ENCODE assay signal across 11 cellular contexts in the genomic region with DNA sequence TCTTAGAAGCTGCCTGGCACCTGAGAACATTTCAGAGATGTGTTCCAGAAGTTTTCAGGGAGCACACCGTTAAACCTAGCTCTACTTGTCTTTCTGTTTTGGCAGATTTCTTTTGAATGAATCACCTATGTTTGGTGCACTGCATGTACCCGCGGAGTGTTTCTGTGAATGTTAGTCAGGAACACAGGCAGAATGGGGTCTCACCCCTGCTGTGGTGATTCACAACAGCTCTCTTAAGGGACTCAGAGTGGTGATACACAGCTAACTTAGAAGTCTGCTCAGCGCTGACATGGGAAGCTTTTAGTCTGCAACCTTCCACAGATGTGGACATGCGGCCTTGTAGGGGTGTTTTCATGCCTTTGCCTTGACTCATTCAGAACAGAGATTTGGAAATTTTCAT. TPM values are rescaled to one million over a fixed set of nuclear protein-coding genes. Genes with fewer than 3 reads are reported as not detected.
DNase-seq lines count a peak whose midpoint lies in the region; ATAC-seq, FAIRE-seq and TF ChIP-seq lines count a peak whose summit lies in the region.
"Had no signal": no experiment of that assay in that cellular context is flagged by ENCODE, and none has a peak within 500 bp of the region (broad histone marks: within the 10 kb centered on the region; RNA-seq: fewer than 3 reads in every experiment).

No MANE protein-coding gene starts in this region.

- peak; percentile 88 for DNase-seq in H54 (ENCODE audit: insufficient read length, low spot score)
- DNase-seq in astrocyte of the hippocampus (ENCODE audit: low read depth, low spot score): peak; percentile 90
- no peak for DNase-seq in left cardiac atrium
- DNase-seq in smooth muscle cell of the brain vasculature (ENCODE audit: low read depth, low spot score): peak; percentile 96
- DNase-seq in NCI-H1048 (lab: John Stamatoyannopoulos, UW): no peak
- DNase-seq in KBM-7: no peak
- DNase-seq: activated CD4-positive, alpha-beta memory T cell treated with anti-CD3 and anti-CD28 coated beads for 36 hours; effector memory CD4-positive, alpha-beta T cell; NCI-H774 had no signal

- in situ Hi-C loops in KBM-7 (cut with MboI; ENCODE audit: low pct_unique_long_range_greater_than_20kb, low sequenced_read_pairs): no loop called here

- intact Hi-C loops in left cardiac atrium (cut with DNase I): no loop called here

- no peak for TF ChIP-seq POLR2A in H54 (IDR thresholded peaks at IDR 0.05; ENCODE audit: low read depth, low read length)

- FAIRE-seq in H54 (lab: Jason Lieb, UNC): peak; percentile 98

- ATAC-seq in left cardiac atrium (peak; percentile 34 to 93), GM18520 (IDR thresholded peaks at IDR 0.05; ENCODE audit: unreplicated experiment) (no peak), GM19395 (IDR thresholded peaks at IDR 0.05; ENCODE audit: unreplicated experiment) (no peak)

RNA-seq across cellular contexts. Expression of a gene that starts 24.0 kb away (rescaled TPM):
- total RNA-seq in left cardiac atrium: 10 to 100 TPM; 15.3 to 16.8 TPM

RNA-seq across cellular contexts. Expression of a gene that starts 37.0 kb away (rescaled TPM):
- not detected for total RNA-seq in left cardiac atrium
- total RNA-seq: activated CD4-positive, alpha-beta memory T cell treated with anti-CD3 and anti-CD28 coated beads for 36 hours had no signal

RNA-seq across cellular contexts. Expression of a gene that starts 48.6 kb away (rescaled TPM):
- 10 to 100 TPM; 23.9 to 31.7 TPM for total RNA-seq in left cardiac atrium

Comparison
In these comparisons a context has a peak if more than half of its experiments do, and no peak if none do; other contexts are left out.
1. DNase-seq: peak in H54 (single experiment), astrocyte of the hippocampus (single experiment) and smooth muscle cell of the brain vasculature (single experiment); none in left cardiac atrium (single experiment), NCI-H1048 (single experiment) and KBM-7 (single experiment).
2. ATAC-seq: peak in left cardiac atrium (2 of 2); none in GM18520 (single experiment) and GM19395 (single experiment).